ENCODE assay signal across 20 cellular contexts in genomic region chrX:2700405-2701320, GRCh38. TPM values are rescaled to one million over a fixed set of nuclear protein-coding genes. Genes with fewer than 3 reads are reported as not detected.
DNase-seq lines count a peak whose midpoint lies in the region; ATAC-seq lines count a peak whose summit lies in the region.
"Had no signal": no experiment of that assay in that cellular context is flagged by ENCODE, and none has a peak within 500 bp of the region (broad histone marks: within the 10 kb centered on the region; RNA-seq: fewer than 3 reads in every experiment).

No MANE protein-coding gene starts in this region.

- peak overlapping the region; percentile 68 to 91 (median 83) for H3K27ac Mint-ChIP-seq in CD4-positive, CD25-positive, alpha-beta regulatory T cell
- peak overlapping the region; percentile 5 for H3K27ac Mint-ChIP-seq in activated CD8-positive, alpha-beta T cell treated with anti-CD3 and anti-CD28 coated beads, Interleukin-2, amount 10 ng/mL, durations not matched to agents 7 days and 5 days
- H3K27ac Mint-ChIP-seq in memory B cell: peak overlapping the region; percentile 4

- H3K4me3 Mint-ChIP-seq in CD4-positive, CD25-positive, alpha-beta regulatory T cell: peak overlapping the region in 3 of 4 donors; percentile 9 to 67 (median 59)
- H3K4me3 Mint-ChIP-seq in activated CD8-positive, alpha-beta T cell treated with anti-CD3 and anti-CD28 coated beads, Interleukin-2, amount 10 ng/mL, durations not matched to agents 7 days and 5 days: no peak overlapping the region
- peak overlapping the region; percentile 70 for H3K4me3 Mint-ChIP-seq in memory B cell

- peaks cover 85% of the 10 kb centered on the region for H4K20me1 ChIP-seq in BLaER1

- H3K9ac ChIP-seq in BLaER1: no peak overlapping the region

- H3K27me3 ChIP-seq in BLaER1: no peaks in the 10 kb centered on the region
- H3K27me3 ChIP-seq in CD4-positive, CD25-positive, alpha-beta regulatory T cell (ENCODE audit: control insufficient read depth, insufficient read depth, low read length): no peaks in the 10 kb centered on the region
- H3K27me3 ChIP-seq: pancreas, transverse colon had no signal

- peaks cover 41% of the 10 kb centered on the region for H3K36me3 ChIP-seq in BLaER1
- peaks cover 23% of the 10 kb centered on the region for H3K36me3 ChIP-seq in CD4-positive, CD25-positive, alpha-beta regulatory T cell (ENCODE audit: control insufficient read depth, insufficient read depth, low read length)
- H3K36me3 ChIP-seq: pancreas, transverse colon had no signal

- H3K9me3 ChIP-seq in BLaER1: no peaks in the 10 kb centered on the region
- H3K9me3 ChIP-seq in CD4-positive, CD25-positive, alpha-beta regulatory T cell (ENCODE audit: control insufficient read depth in 2 of 2, low read length in 2 of 2): no peaks in the 10 kb centered on the region
- H3K9me3 ChIP-seq: pancreas, transverse colon had no signal

- H3K9me3 Mint-ChIP-seq in CD4-positive, CD25-positive, alpha-beta regulatory T cell: no peaks in the 10 kb centered on the region
- no peaks in the 10 kb centered on the region for H3K9me3 Mint-ChIP-seq in activated CD8-positive, alpha-beta T cell treated with anti-CD3 and anti-CD28 coated beads, Interleukin-2, amount 10 ng/mL, durations not matched to agents 7 days and 5 days (ENCODE audit: insufficient read depth)
- peaks cover 7% of the 10 kb centered on the region for H3K9me3 Mint-ChIP-seq in memory B cell

- peak overlapping the region; percentile 99 for H3K4me2 ChIP-seq in BLaER1
- H3K4me2 ChIP-seq: smooth muscle cell had no signal

- peak overlapping the region; percentile 37; the same call in 1 of the 2 replicates for H3K4me3 ChIP-seq in BLaER1
- no peak overlapping the region for H3K4me3 ChIP-seq in CD4-positive, CD25-positive, alpha-beta regulatory T cell (ENCODE audit: low read depth, low read length)
- H3K4me3 ChIP-seq: pancreas, smooth muscle cell, transverse colon had no signal

- H3K4me1 ChIP-seq in BLaER1: peaks cover 99% of the 10 kb centered on the region
- H3K4me1 ChIP-seq in CD4-positive, CD25-positive, alpha-beta regulatory T cell (ENCODE audit: control insufficient read depth, insufficient read depth, low read length, poor library complexity, severe bottlenecking): peaks cover 86% of the 10 kb centered on the region

- H3K36me3 Mint-ChIP-seq in CD4-positive, CD25-positive, alpha-beta regulatory T cell: peaks cover 38% of the 10 kb centered on the region
- H3K36me3 Mint-ChIP-seq in activated CD8-positive, alpha-beta T cell treated with anti-CD3 and anti-CD28 coated beads, Interleukin-2, amount 10 ng/mL, durations not matched to agents 7 days and 5 days (ENCODE audit: low read depth): peaks cover 82% of the 10 kb centered on the region
- H3K36me3 Mint-ChIP-seq in memory B cell: peaks cover 15% of the 10 kb centered on the region

- DNase-seq in CD4-positive, CD25-positive, alpha-beta regulatory T cell: no peak
- DNase-seq in activated CD8-positive, alpha-beta T cell treated with anti-CD3 and anti-CD28 coated beads, Interleukin-2, amount 10 ng/mL, durations not matched to agents 7 days and 5 days: no peak
- DNase-seq in memory B cell (ENCODE audit: low spot score in 2 of 2) (no peak), middle frontal gyrus (ENCODE audit: extremely low spot score, low spot score) (no peak)
- DNase-seq: activated CD4-positive, alpha-beta T cell treated with anti-CD3 and anti-CD28 coated beads, Interleukin-2, amount 50 U/mL, for 4 hours; activated gamma-delta T cell; C1 segment of cervical spinal cord; dermis blood vessel endothelial cell; kidney; midbrain; NCI-H1048; transverse colon had no signal

- CTCF ChIA-PET in activated CD8-positive, alpha-beta T cell treated with anti-CD3 and anti-CD28 coated beads, Interleukin-2, amount 10 ng/mL, durations not matched to agents 7 days and 5 days (lab: Charles Lee): no interaction called here

- ATAC-seq in CD4-positive, CD25-positive, alpha-beta regulatory T cell (ENCODE audit: low read depth in 2 of 2): no peak
- ATAC-seq in activated CD8-positive, alpha-beta T cell treated with anti-CD3 and anti-CD28 coated beads, Interleukin-2, amount 10 ng/mL, durations not matched to agents 7 days and 5 days: no peak
- ATAC-seq in memory B cell (ENCODE audit: low read depth) (no peak), GM18861 (IDR thresholded peaks at IDR 0.05; ENCODE audit: unreplicated experiment) (no peak), GM21723 (IDR thresholded peaks at IDR 0.05; ENCODE audit: unreplicated experiment) (no peak)
- ATAC-seq: esophagus mucosa had no signal

- no peak overlapping the region for H3K27ac ChIP-seq in BLaER1
- no peak overlapping the region for H3K27ac ChIP-seq in CD4-positive, CD25-positive, alpha-beta regulatory T cell (ENCODE audit: insufficient read depth, low read length, poor library complexity, severe bottlenecking)
- H3K27ac ChIP-seq: pancreas, transverse colon had no signal

- POLR2A ChIA-PET in activated CD8-positive, alpha-beta T cell treated with anti-CD3 and anti-CD28 coated beads, Interleukin-2, amount 10 ng/mL, durations not matched to agents 7 days and 5 days (lab: Charles Lee): no interaction called here

- no peaks in the 10 kb centered on the region for H3K27me3 Mint-ChIP-seq in CD4-positive, CD25-positive, alpha-beta regulatory T cell
- no peaks in the 10 kb centered on the region for H3K27me3 Mint-ChIP-seq in activated CD8-positive, alpha-beta T cell treated with anti-CD3 and anti-CD28 coated beads, Interleukin-2, amount 10 ng/mL, durations not matched to agents 7 days and 5 days (ENCODE audit: low read depth)
- H3K27me3 Mint-ChIP-seq in memory B cell: no peaks in the 10 kb centered on the region

- peaks cover 24 to 98% (median 74%) of the 10 kb centered on the region in 4 donors for H3K4me1 Mint-ChIP-seq in CD4-positive, CD25-positive, alpha-beta regulatory T cell
- peaks cover 98% of the 10 kb centered on the region for H3K4me1 Mint-ChIP-seq in activated CD8-positive, alpha-beta T cell treated with anti-CD3 and anti-CD28 coated beads, Interleukin-2, amount 10 ng/mL, durations not matched to agents 7 days and 5 days (ENCODE audit: low read depth)
- peaks cover 52% of the 10 kb centered on the region for H3K4me1 Mint-ChIP-seq in memory B cell

RNA-seq across cellular contexts. Expression of gene CD99, which starts 9.6 kb away (rescaled TPM):
- 286 TPM for total RNA-seq in CD4-positive, CD25-positive, alpha-beta regulatory T cell
- polyA plus RNA-seq in CD4-positive, CD25-positive, alpha-beta regulatory T cell: 100 to 1,000 TPM; 291 to 459 (median 385) TPM
- 100 to 1,000 TPM; 208 to 219 TPM for total RNA-seq in activated CD8-positive, alpha-beta T cell treated with anti-CD3 and anti-CD28 coated beads, Interleukin-2, amount 10 ng/mL, durations not matched to agents 7 days and 5 days

RNA-seq across cellular contexts. Expression of gene XG, which starts 51.2 kb away (rescaled TPM):
- not detected for total RNA-seq in CD4-positive, CD25-positive, alpha-beta regulatory T cell
- polyA plus RNA-seq in CD4-positive, CD25-positive, alpha-beta regulatory T cell: not detected
- total RNA-seq in activated CD8-positive, alpha-beta T cell treated with anti-CD3 and anti-CD28 coated beads, Interleukin-2, amount 10 ng/mL, durations not matched to agents 7 days and 5 days: not detected
- total RNA-seq: Daoy, SK-MEL-5 had no signal

Comparison
In these comparisons a context has a peak if more than half of its experiments do, and no peak if none do; other contexts are left out.
1. H3K27ac Mint-ChIP-seq: peak in every context shown above with its lines; median percentile 83 in CD4-positive, CD25-positive, alpha-beta regulatory T cell; 5 in activated CD8-positive, alpha-beta T cell treated with anti-CD3 and anti-CD28 coated beads, Interleukin-2, amount 10 ng/mL, durations not matched to agents 7 days and 5 days; 4 in memory B cell.